ENCODE assay signal across 8 cellular contexts in the genomic region with DNA sequence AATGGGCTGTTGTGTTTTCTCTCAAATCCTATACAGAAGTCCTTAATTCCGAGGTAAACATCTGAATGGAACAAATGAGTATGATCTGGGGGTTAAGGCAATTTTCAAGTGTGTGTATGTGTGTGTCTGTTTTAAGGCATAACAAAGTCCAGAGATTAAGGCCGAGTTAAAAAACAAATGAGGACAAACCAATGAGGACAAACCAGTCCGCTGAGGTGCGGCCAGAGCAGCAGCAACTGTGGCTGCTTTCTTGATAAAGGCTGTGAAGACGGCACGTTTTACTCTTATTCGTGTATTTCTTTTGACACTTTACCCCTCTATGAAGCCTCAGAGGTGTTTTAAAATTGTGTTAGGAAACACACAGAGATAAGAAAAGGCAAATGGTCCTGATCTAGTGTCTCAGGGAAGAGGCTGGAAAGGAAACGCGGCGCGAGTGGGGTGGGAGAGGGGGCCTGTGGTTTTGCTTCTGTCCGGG. TPM values are rescaled to one million over a fixed set of nuclear protein-coding genes. Genes with fewer than 3 reads are reported as not detected.
DNase-seq lines count a peak whose midpoint lies in the region; ATAC-seq and TF ChIP-seq lines count a peak whose summit lies in the region.

No MANE protein-coding gene starts in this region.

- DNase-seq in HAP-1 (ENCODE audit: low spot score in 2 of 2) (peak; percentile 42 to 63), right atrium auricular region (ENCODE audit: low spot score) (no peak), GDM1 (lab: John Stamatoyannopoulos, UW) (no peak)

- peak overlapping the region; percentile 75 for H3K4me3 ChIP-seq in HAP-1
- H3K4me3 ChIP-seq in WI38 (ENCODE audit: low read depth, low read length): peak overlapping the region; percentile 94
- peak overlapping the region; percentile 47 to 69 for H3K4me3 ChIP-seq in right atrium auricular region
- H3K4me3 ChIP-seq in skeletal muscle tissue (ENCODE audit: low read length in 3 of 3): peak overlapping the region; percentile 81 to 92 (median 88)

- H3K4me1 ChIP-seq in HAP-1 (peaks cover 15% of the 10 kb centered on the region), right atrium auricular region (peaks cover 0 to 15% of the 10 kb centered on the region in 2 donors), skeletal muscle tissue (ENCODE audit: control insufficient read depth in 3 of 3, insufficient read depth in 3 of 3, low read length in 3 of 3) (peaks cover 11 to 16% (median 13%) of the 10 kb centered on the region in 3 donors)

- TF ChIP-seq CTCF in WI38 (IDR thresholded peaks at IDR 0.05; ENCODE audit: low read depth, low read length) (no peak), right atrium auricular region (IDR thresholded peaks at IDR 0.05) (no peak)

- H3K27me3 ChIP-seq in HAP-1 (ENCODE audit: low read depth) (no peaks in the 10 kb centered on the region), right atrium auricular region (no peaks in the 10 kb centered on the region), skeletal muscle tissue (ENCODE audit: control insufficient read depth in 3 of 3, insufficient read depth in 3 of 3, low read length in 3 of 3) (no peaks in the 10 kb centered on the region)

- in situ Hi-C loops in HAP-1 (cut with MboI; ENCODE audit: low sequenced_read_pairs): no loop called here

- H3K27ac ChIP-seq in right atrium auricular region (peak overlapping the region; percentile 80 to 87), skeletal muscle tissue (ENCODE audit: low read depth, low read length) (peak overlapping the region; percentile 84)

- H3K36me3 ChIP-seq in HAP-1 (replicated peaks) (no peaks in the 10 kb centered on the region; the same call in 1 of the 2 replicates), right atrium auricular region (no peaks in the 10 kb centered on the region), skeletal muscle tissue (ENCODE audit: control insufficient read depth in 3 of 3, insufficient read depth in 3 of 3, low read length in 3 of 3) (no peaks in the 10 kb centered on the region)

- H3K9me3 ChIP-seq in HAP-1 (no peaks in the 10 kb centered on the region), right atrium auricular region (no peaks in the 10 kb centered on the region), skeletal muscle tissue (ENCODE audit: control insufficient read depth in 3 of 3, low read length in 3 of 3) (no peaks in the 10 kb centered on the region)

- H3K9ac ChIP-seq in skeletal muscle tissue (ENCODE audit: low read depth in 1 of 3, low read length in 3 of 3): peak overlapping the region; percentile 89 to 92 (median 89)

- ATAC-seq in GM21529 (IDR thresholded peaks at IDR 0.05; ENCODE audit: unreplicated experiment) (no peak), HG03571 (IDR thresholded peaks at IDR 0.05; ENCODE audit: unreplicated experiment) (no peak), HG02938 (IDR thresholded peaks at IDR 0.05; ENCODE audit: unreplicated experiment) (no peak)

RNA-seq across cellular contexts. Expression of a gene that starts 0.5 kb away (rescaled TPM):
- total RNA-seq in right atrium auricular region (10 to 100 TPM in 1 of 2 donors, 1 to 10 TPM in 1; 7.5 to 10.5 TPM), skeletal muscle tissue (21.9 TPM)

Comparison
In these comparisons a context has a peak if more than half of its experiments do, and no peak if none do; other contexts are left out.
1. DNase-seq: peak in HAP-1 (2 of 2); none in right atrium auricular region (single experiment) and GDM1 (single experiment).
2. Peak in every context shown above with its lines, with median percentiles within 50 percentile points of each other: H3K4me3 ChIP-seq.